In the genomic region with DNA sequence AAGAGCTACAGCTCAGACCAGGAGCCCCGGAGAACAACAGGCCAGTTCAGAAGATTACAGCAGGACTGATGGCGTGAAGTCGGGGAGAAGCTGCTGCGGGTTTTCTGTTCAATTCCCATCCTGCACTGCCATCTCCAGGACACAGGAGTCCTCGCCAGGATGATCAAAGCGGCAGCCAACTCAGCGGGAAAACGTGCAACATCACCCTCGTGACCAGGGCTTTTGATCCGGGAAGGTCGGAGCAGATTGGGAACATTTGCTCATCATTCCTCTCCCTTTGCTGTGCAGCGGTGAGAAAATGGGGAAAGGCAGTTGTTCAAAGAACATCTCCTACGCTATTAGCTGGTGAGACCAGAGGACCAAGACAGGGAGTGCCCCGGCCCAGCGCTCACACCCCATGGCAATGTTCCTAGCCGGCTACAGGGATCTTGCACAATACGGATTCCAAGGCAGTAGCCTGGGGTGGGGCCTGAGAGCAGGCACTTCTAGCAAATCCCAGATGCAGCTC, we compare ENCODE assay signal across 8 cellular contexts. TPM values are rescaled to one million over a fixed set of nuclear protein-coding genes. Genes with fewer than 3 reads are reported as not detected.
DNase-seq lines count a peak whose midpoint lies in the region; ATAC-seq and TF ChIP-seq lines count a peak whose summit lies in the region.

No MANE protein-coding gene starts in this region.

- H4K20me1 ChIP-seq in GM23248 (ENCODE audit: insufficient read depth), result no peaks in the 10 kb centered on the region

- peak overlapping the region; percentile 94 for H2AFZ ChIP-seq in GM23248

- H3K9me3 ChIP-seq in GM23248 (ENCODE audit: low read depth), result no peaks in the 10 kb centered on the region
- H3K9me3 ChIP-seq in right atrium auricular region, result no peaks in the 10 kb centered on the region
- H3K9me3 ChIP-seq in psoas muscle, result no peaks in the 10 kb centered on the region

- no peaks in the 10 kb centered on the region for H3K79me2 ChIP-seq in GM23248 (ENCODE audit: insufficient read depth)

- intact Hi-C loops in psoas muscle (cut with DNase I), result loop anchor here in 1 of 2 donors (1.0 kb wide), 1 partner anchor 20 kb away; no protein-coding TSS in a partner anchor

- in situ Hi-C loops in GM23248 (cut with MboI), result no loop called here
- in situ Hi-C loops in astrocyte of the cerebellum (cut with HindIII; ENCODE audit: low sequenced_read_pairs), result no loop called here

- H3F3A ChIP-seq in GM23248 (ENCODE audit: insufficient read depth), result peaks cover 13% of the 10 kb centered on the region

- TF ChIP-seq CTCF in astrocyte of the cerebellum (IDR thresholded peaks at IDR 0.05; ENCODE audit: low read depth, low read length, missing control alignments), result peak; percentile 74
- TF ChIP-seq CTCF in right atrium auricular region (IDR thresholded peaks at IDR 0.05), result peak; percentile 16 to 82
- TF ChIP-seq CTCF in psoas muscle (IDR thresholded peaks at IDR 0.05), result peak; percentile 73

- H3K27me3 ChIP-seq in GM23248 (replicated peaks; ENCODE audit: insufficient read depth), result no peaks in the 10 kb centered on the region
- no peaks in the 10 kb centered on the region for H3K27me3 ChIP-seq in right atrium auricular region
- H3K27me3 ChIP-seq in psoas muscle (ENCODE audit: insufficient read depth in 3 of 3, low read length in 2 of 3), result no peaks in the 10 kb centered on the region

- H3K9ac ChIP-seq in GM23248, result peak overlapping the region; percentile 78

- H3K27ac ChIP-seq in GM23248, result peak overlapping the region; percentile 82
- peak overlapping the region; percentile 35 to 51 for H3K27ac ChIP-seq in right atrium auricular region
- peak overlapping the region; percentile 68 for H3K27ac ChIP-seq in psoas muscle

- H3K9me2 ChIP-seq in GM23248 (ENCODE audit: insufficient read depth), result no peaks in the 10 kb centered on the region

- 0 to 1% methylated on average over 17 of the region's 17 CpGs for WGBS in GM23248 (ENCODE audit: low coverage in 1 of 2, low lambda C conversion rate in 2 of 2, missing lambda C conversion rate in 2 of 2), 2 experiments
- 3 to 8% (median 5%) methylated on average over 17 of the region's 17 CpGs for WGBS in psoas muscle, 3 donors

- DNase-seq in GM23248 (peak; percentile 97), NCI-H2171 treated with DMSO at 0.1 percent for 48 hours (lab: John Stamatoyannopoulos, UW) (peak; percentile 93), astrocyte of the cerebellum (ENCODE audit: low read depth) (peak; percentile 85), right atrium auricular region (ENCODE audit: low spot score) (peak; percentile 94), psoas muscle (peak; percentile 82 to 90), AML-193 (lab: John Stamatoyannopoulos, UW) (no peak)
- DNase-seq in stimulated activated naive CD8-positive, alpha-beta T cell treated with anti-CD3 and anti-CD28 coated beads, Interleukin-15, Interleukin-2, amounts not matched to agents 100 U/mL and 50 U/mL, for 24 hours, result no peak
- DNase-seq in activated effector memory CD4-positive, alpha-beta T cell treated with anti-CD3 and anti-CD28 coated beads, Interleukin-2, amount 50 U/mL, for 16 hours, result no peak

- H3K4me1 ChIP-seq in GM23248 (ENCODE audit: insufficient read depth), result peaks cover 14% of the 10 kb centered on the region; the same call in 1 of the 2 replicates
- H3K4me1 ChIP-seq in right atrium auricular region, result peaks cover 0 to 13% of the 10 kb centered on the region in 2 donors
- H3K4me1 ChIP-seq in psoas muscle, result no peaks in the 10 kb centered on the region

- H3K36me3 ChIP-seq in GM23248 (ENCODE audit: low read depth), result no peaks in the 10 kb centered on the region
- H3K36me3 ChIP-seq in right atrium auricular region, result no peaks in the 10 kb centered on the region
- H3K36me3 ChIP-seq in psoas muscle (ENCODE audit: insufficient read depth in 1 of 2, low read depth in 1 of 2), result no peaks in the 10 kb centered on the region

- H3K4me3 ChIP-seq in GM23248 (peak overlapping the region; percentile 74), astrocyte of the cerebellum (ENCODE audit: low read depth, low read length) (peak overlapping the region; percentile 25), right atrium auricular region (peak overlapping the region; percentile 10 to 29), psoas muscle (peak overlapping the region; percentile 45)

- H3K4me2 ChIP-seq in GM23248 (ENCODE audit: unreplicated experiment), result peak overlapping the region; percentile 88

- ATAC-seq in psoas muscle, result peak; percentile 94 to 98 (median 96)
- ATAC-seq in stimulated activated naive CD8-positive, alpha-beta T cell treated with anti-CD3 and anti-CD28 coated beads, Interleukin-15, Interleukin-2, amounts not matched to agents 100 U/mL and 50 U/mL, for 24 hours, result no peak

RNA-seq across cellular contexts. Expression of a gene that starts 50.4 kb away (rescaled TPM):
- 16.4 and 21.4 TPM in 2 replicates for total RNA-seq in GM23248 (2014; rRNA removed; shearing (Covaris generic))
- 7.4 and 8.5 TPM in 2 replicates for polyA plus RNA-seq in GM23248 (2016; fragmentation: Nextera tagmentation; extraction: Ambion mirVana)
- 10 to 100 TPM; 19.4 to 24.8 TPM for total RNA-seq in right atrium auricular region
- 10 to 100 TPM; 16.8 to 26.4 (median 21.5) TPM for total RNA-seq in psoas muscle
- 1 to 10 TPM; 4.2 to 8.5 (median 8.3) TPM for polyA plus RNA-seq in psoas muscle

Comparison
In these comparisons a context has a peak if more than half of its experiments do, and no peak if none do; other contexts are left out.
1. DNase-seq: peak in GM23248 (single experiment), NCI-H2171 treated with DMSO at 0.1 percent for 48 hours (single experiment), astrocyte of the cerebellum (single experiment), right atrium auricular region (single experiment) and psoas muscle (2 of 2); none in AML-193 (0 of 2), stimulated activated naive CD8-positive, alpha-beta T cell treated with anti-CD3 and anti-CD28 coated beads, Interleukin-15, Interleukin-2, amounts not matched to agents 100 U/mL and 50 U/mL, for 24 hours (single experiment) and activated effector memory CD4-positive, alpha-beta T cell treated with anti-CD3 and anti-CD28 coated beads, Interleukin-2, amount 50 U/mL, for 16 hours (single experiment).
2. H3K4me3 ChIP-seq: peak in every context shown above with its lines; median percentile 74 in GM23248; 45 in psoas muscle; 25 in astrocyte of the cerebellum; 20 in right atrium auricular region.
3. Peak in every context shown above with its lines, with median percentiles within 50 percentile points of each other: H3K27ac ChIP-seq and CTCF ChIP-seq.